Comparison of ENCODE assay signal across 10 cellular contexts in genomic region chr4:114601304-114602052, GRCh38. TPM values are rescaled to one million over a fixed set of nuclear protein-coding genes. Genes with fewer than 3 reads are reported as not detected.
A peak's percentile ranks its signal among the peaks of the same experiment; 100 is the strongest.
DNase-seq lines count a peak whose midpoint lies in the region; ATAC-seq and TF ChIP-seq lines count a peak whose summit lies in the region.
"Had no signal": no experiment of that assay in that cellular context is flagged by ENCODE, and none has a peak within 500 bp of the region (broad histone marks: within the 10 kb centered on the region; RNA-seq: fewer than 3 reads in every experiment).

No MANE protein-coding gene starts in this region.

- peak overlapping the region in 58 of 59 donors; percentile 56 to 98 (median 92) for H3K27ac ChIP-seq in dorsolateral prefrontal cortex

- H3K27me3 ChIP-seq in dorsolateral prefrontal cortex = peaks cover 0 to 19% (median 0%) of the 10 kb centered on the region in 45 donors

- H3K27me3 Mint-ChIP-seq in activated naive CD8-positive, alpha-beta T cell treated with anti-CD3 and anti-CD28 coated beads for 36 hours = peaks cover 31% of the 10 kb centered on the region

- TF ChIP-seq CTCF in GM10248 (IDR thresholded peaks at IDR 0.05; ENCODE audit: control extremely low read depth, extremely low read depth, low read depth, missing control alignments) = no peak
- TF ChIP-seq CTCF in dorsolateral prefrontal cortex (IDR thresholded peaks at IDR 0.05 in 54 of 56, conservative IDR thresholded peaks at IDR 0.05 in 2 of 56; ENCODE audit: low read depth in 1 of 56, partially characterized antibody in 56 of 56) = peak in 1 of 56 donors; percentile 26

- H3K36me3 Mint-ChIP-seq in activated naive CD8-positive, alpha-beta T cell treated with anti-CD3 and anti-CD28 coated beads for 36 hours = no peaks in the 10 kb centered on the region

- ATAC-seq in GM21367 (IDR thresholded peaks at IDR 0.05; ENCODE audit: unreplicated experiment) = peak; percentile 40
- ATAC-seq in HG03135 (IDR thresholded peaks at IDR 0.05; ENCODE audit: unreplicated experiment) = peak; percentile 35

- CTCF ChIA-PET in GM10248 (lab: Yijun Ruan, JAX) = no interaction called here

- POLR2A ChIA-PET in GM10248 (lab: Yijun Ruan, JAX) = no interaction called here

- H3K4me3 ChIP-seq in dorsolateral prefrontal cortex = peak overlapping the region; percentile 1 to 86 (median 72)

- H3K4me3 Mint-ChIP-seq in activated naive CD8-positive, alpha-beta T cell treated with anti-CD3 and anti-CD28 coated beads for 36 hours = no peak overlapping the region
- H3K4me3 Mint-ChIP-seq: central memory CD8-positive, alpha-beta T cell had no signal

- H3K27ac Mint-ChIP-seq in activated naive CD8-positive, alpha-beta T cell treated with anti-CD3 and anti-CD28 coated beads for 36 hours = no peak overlapping the region

- DNase-seq in GM10248 (ENCODE audit: extremely low spot score) (peak; percentile 30), dorsolateral prefrontal cortex (peak in 2 of 10 donors; percentile 10 to 59), T-helper 2 cell (no peak), cerebellar cortex (ENCODE audit: low spot score) (no peak)
- no peak for DNase-seq in activated CD4-positive, alpha-beta T cell treated with anti-CD3 and anti-CD28 coated beads, Interleukin-2, amount 50 U/mL, for 4 hours
- DNase-seq in activated naive CD8-positive, alpha-beta T cell treated with anti-CD3 and anti-CD28 coated beads for 36 hours = no peak
- DNase-seq: NCI-H187 had no signal

- H3K4me1 Mint-ChIP-seq in activated naive CD8-positive, alpha-beta T cell treated with anti-CD3 and anti-CD28 coated beads for 36 hours = peaks cover 9% of the 10 kb centered on the region

- H3K9me3 Mint-ChIP-seq in activated naive CD8-positive, alpha-beta T cell treated with anti-CD3 and anti-CD28 coated beads for 36 hours = no peaks in the 10 kb centered on the region
- H3K9me3 Mint-ChIP-seq: central memory CD8-positive, alpha-beta T cell had no signal

- intact Hi-C loops in dorsolateral prefrontal cortex (cut with DNase I) = loop anchor here in 1 of 2 donors (2.0 to 5.0 kb wide), 2 partner anchors 36 to 57 kb away; no protein-coding TSS in a partner anchor

RNA-seq across cellular contexts. Expression of gene UGT8, which starts 2.9 kb away (rescaled TPM):
- total RNA-seq in dorsolateral prefrontal cortex = 100 to 1,000 TPM in 30 of 120 experiments, 10 to 100 TPM in 90; 13.0 to 301 (median 73.0) TPM
- under 1 TPM; 0.12 to 0.30 TPM for total RNA-seq in activated naive CD8-positive, alpha-beta T cell treated with anti-CD3 and anti-CD28 coated beads for 36 hours

Comparison
In these comparisons a context has a peak if more than half of its experiments do, and no peak if none do; other contexts are left out.
1. RNA of gene UGT8, which starts 2.9 kb away (total RNA-seq): 13.0 to 301 TPM in dorsolateral prefrontal cortex; 0.12 to 0.30 TPM in activated naive CD8-positive, alpha-beta T cell treated with anti-CD3 and anti-CD28 coated beads for 36 hours; every median in the first group is over 10 times any median in the second.